In genomic region chr11:38153985-38154384, GRCh38 we compare ENCODE assay signal across 1 cellular context.
TF ChIP-seq lines count a peak whose summit lies in the region.

No MANE protein-coding gene starts in this region.

TF ChIP-seq in H1, 55 proteins besides CTCF, POLR2A, EP300 and RAD21:
- TF ChIP-seq JUN (IDR thresholded peaks at IDR 0.05; ENCODE audit: low read depth, low read length) (no peak), TCF12 (IDR thresholded peaks at IDR 0.05; ENCODE audit: low read depth, low read length) (no peak), MAX (IDR thresholded peaks at IDR 0.05) (no peak), GABPA (IDR thresholded peaks at IDR 0.05; ENCODE audit: borderline replicate concordance, insufficient read depth, low read length) (no peak), RFX5 (IDR thresholded peaks at IDR 0.05; ENCODE audit: borderline replicate concordance, low read depth, low read length) (no peak), E2F6 (IDR thresholded peaks at IDR 0.05) (no peak), SIN3A (conservative IDR thresholded peaks at IDR 0.05 in 1 of 2, IDR thresholded peaks at IDR 0.05 in 1 of 2; ENCODE audit: low read depth in 1 of 2, low read length in 2 of 2) (no peak), CREB1 (IDR thresholded peaks at IDR 0.05) (no peak), ZNF274 (IDR thresholded peaks at IDR 0.05; ENCODE audit: borderline replicate concordance, extremely low read depth, low read length) (no peak), YY1 (IDR thresholded peaks at IDR 0.05; ENCODE audit: low read depth, low read length) (no peak), HDAC2 (IDR thresholded peaks at IDR 0.05; ENCODE audit: borderline replicate concordance in 1 of 2, low read depth in 2 of 2, low read length in 2 of 2) (no peak), CHD2 (IDR thresholded peaks at IDR 0.05; ENCODE audit: low read length) (no peak), ATF2 (IDR thresholded peaks at IDR 0.05; ENCODE audit: low read length) (no peak), CTBP2 (IDR thresholded peaks at IDR 0.05; ENCODE audit: borderline replicate concordance, insufficient read depth, insufficient read length, low read length) (no peak), TEAD4 (IDR thresholded peaks at IDR 0.05; ENCODE audit: low read depth, low read length) (no peak), USF2 (IDR thresholded peaks at IDR 0.05; ENCODE audit: low read length) (no peak)
TF ChIP-seq in H1: peak in this region for 0.
